In the genomic region with DNA sequence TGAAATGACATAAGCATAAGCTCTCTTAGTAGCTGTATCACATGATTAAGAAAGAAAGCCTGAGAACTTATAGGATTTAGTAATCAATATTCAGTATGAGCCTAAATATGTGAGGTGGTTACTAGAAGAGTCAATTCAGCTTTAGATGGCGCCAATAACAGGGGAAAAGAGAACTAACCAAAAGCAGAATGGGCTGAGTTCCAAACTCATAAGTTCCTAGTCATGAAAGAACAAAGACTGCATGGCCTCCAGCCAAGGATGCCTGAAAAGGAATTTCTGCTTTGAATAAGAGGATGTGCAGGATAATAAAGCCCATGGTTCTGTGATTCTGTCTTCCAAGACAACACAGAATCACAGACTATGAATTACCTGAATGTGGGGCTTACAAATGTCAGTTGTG, we compare ENCODE assay signal across 14 cellular contexts.
DNase-seq lines count a peak whose midpoint lies in the region; ATAC-seq and TF ChIP-seq lines count a peak whose summit lies in the region.
"Had no signal": no experiment of that assay in that cellular context is flagged by ENCODE, and none has a peak within 500 bp of the region (broad histone marks: within the 10 kb centered on the region; RNA-seq: fewer than 3 reads in every experiment).

No MANE protein-coding gene starts in this region.

- no peaks in the 10 kb centered on the region for H3K79me2 ChIP-seq in mammary epithelial cell (ENCODE audit: insufficient read depth, low read length)

- H3K9me3 ChIP-seq in mammary epithelial cell (replicated peaks; ENCODE audit: insufficient read depth, low read length) = peaks cover 5% of the 10 kb centered on the region

- CTCF ChIA-PET in mammary epithelial cell (lab: Charles Lee; ENCODE audit: low non-redundant PET) = no interaction called here

- no peaks in the 10 kb centered on the region for H3K4me1 ChIP-seq in mammary epithelial cell (ENCODE audit: insufficient read depth, low read length)

- H2AFZ ChIP-seq in mammary epithelial cell (ENCODE audit: low read depth, low read length) = no peak overlapping the region

- intact Hi-C loops in mammary epithelial cell (cut with micrococcal nuclease) = loop anchor here (1.0 to 2.0 kb wide), 3 partner anchors 202 to 886 kb away; no protein-coding TSS in a partner anchor

- in situ Hi-C loops in mammary epithelial cell (cut with MboI; ENCODE audit: low sequenced_read_pairs in 2 of 2) (no loop called here), GM13977 (cut with MboI; ENCODE audit: low pct_unique_long_range_greater_than_20kb, low sequenced_read_pairs, unreplicated experiment) (no loop called here)

- WGBS in mammary epithelial cell (ENCODE audit: low coverage, missing lambda C conversion rate) = 0% methylated on average over 1 of the region's 1 CpG

- H3K27ac ChIP-seq in mammary epithelial cell (ENCODE audit: insufficient read depth, low read depth, low read length) = no peak overlapping the region
- H3K27ac ChIP-seq: dorsolateral prefrontal cortex had no signal

- peak in 1 of 2 donors; percentile 34 for TF ChIP-seq CTCF in mammary epithelial cell (conservative IDR thresholded peaks at IDR 0.05 in 1 of 2, IDR thresholded peaks at IDR 0.05 in 1 of 2; ENCODE audit: extremely low read depth in 1 of 2, insufficient read depth in 1 of 2, low read depth in 1 of 2, low read length in 2 of 2)
- no peak for TF ChIP-seq CTCF in GM13977 (IDR thresholded peaks at IDR 0.05; ENCODE audit: extremely low read depth, insufficient read depth, missing control alignments)
- TF ChIP-seq CTCF in omental fat pad (IDR thresholded peaks at IDR 0.05) = no peak

- no peak overlapping the region for H3K9ac ChIP-seq in mammary epithelial cell (ENCODE audit: insufficient read depth, low read length)

- peak; percentile 72 for DNase-seq in EL
- peak; percentile 65 for DNase-seq in NCI-H1694 (lab: John Stamatoyannopoulos, UW)
- peak; percentile 77 for DNase-seq in mammary epithelial cell
- DNase-seq in non-pigmented ciliary epithelial cell (ENCODE audit: low read depth) = peak; percentile 31
- no peak for DNase-seq in GM13977 (ENCODE audit: low spot score)
- no peak for DNase-seq in DMS79 (lab: John Stamatoyannopoulos, UW)
- DNase-seq in left lobe of liver (ENCODE audit: low spot score) = no peak
- no peak for DNase-seq in omental fat pad (ENCODE audit: low spot score)
- DNase-seq: activated CD8-positive, alpha-beta T cell treated with anti-CD3 and anti-CD28 coated beads for 36 hours; activated naive CD4-positive, alpha-beta T cell treated with anti-CD3 and anti-CD28 coated beads, Interleukin-2, amount 50 U/mL, for 16 hours; CD4-positive, alpha-beta T cell; H7; trophoblast cell had no signal

- H4K20me1 ChIP-seq in mammary epithelial cell (ENCODE audit: insufficient read depth, low read length) = no peaks in the 10 kb centered on the region

- no peaks in the 10 kb centered on the region for H3K36me3 ChIP-seq in mammary epithelial cell (ENCODE audit: insufficient read depth, low read length)

- dilution Hi-C loops in mammary epithelial cell (cut with HindIII; ENCODE audit: low sequenced_read_pairs) = no loop called here

- no peaks in the 10 kb centered on the region for H3K27me3 ChIP-seq in mammary epithelial cell (ENCODE audit: insufficient read depth, low read length)
- H3K27me3 ChIP-seq: dorsolateral prefrontal cortex had no signal

- H3K4me3 ChIP-seq in mammary epithelial cell (replicated peaks in 1 of 3; ENCODE audit: insufficient read depth in 1 of 3, low read depth in 2 of 3, low read length in 3 of 3) = no peak overlapping the region
- H3K4me3 ChIP-seq: dorsolateral prefrontal cortex had no signal

- ATAC-seq in left lobe of liver (no peak), omental fat pad (ENCODE audit: low FRiP score) (no peak)
- ATAC-seq: activated CD8-positive, alpha-beta T cell treated with anti-CD3 and anti-CD28 coated beads for 36 hours had no signal

- no peak overlapping the region for H3K4me2 ChIP-seq in mammary epithelial cell (ENCODE audit: insufficient read depth, low read depth, low read length)

- no TSS peak for BruUV-seq in mammary epithelial cell (replicated peaks; lab: Mats Ljungman, UMichigan)

Comparison
In these comparisons a context has a peak if more than half of its experiments do, and no peak if none do; other contexts are left out.
1. DNase-seq: peak in EL (single experiment), NCI-H1694 (single experiment), mammary epithelial cell (single experiment) and non-pigmented ciliary epithelial cell (single experiment); none in GM13977 (single experiment), DMS79 (single experiment), left lobe of liver (single experiment) and omental fat pad (single experiment).